In genomic region chr6:166774292-166774691, GRCh38 we compare ENCODE assay signal across 20 cellular contexts.
"Had no signal": no experiment of that assay in that cellular context is flagged by ENCODE, and none has a peak within 500 bp of the region (broad histone marks: within the 10 kb centered on the region; RNA-seq: fewer than 3 reads in every experiment).

No MANE protein-coding gene starts in this region.

- H3K9me3 ChIP-seq: ascending aorta, body of pancreas had no signal

- DNase-seq: activated B cell treated with CpG ODN at 0.5 μM for 24 hours; activated CD4-positive, alpha-beta memory T cell treated with anti-CD3 and anti-CD28 coated beads for 36 hours; activated CD4-positive, alpha-beta T cell treated with anti-CD3 and anti-CD28 coated beads for 1 hour; activated effector memory CD4-positive, alpha-beta T cell treated with Interleukin-2 at 50 U/mL for 16 hours; activated naive CD4-positive, alpha-beta T cell; activated T-cell treated with anti-CD3 and anti-CD28 coated beads, Interleukin-2, amount 50 U/mL, for 24 hours; amniotic stem cell; body of pancreas; central memory CD4-positive, alpha-beta T cell; Karpas-422; MM.1S; NCI-H1436; NCI-H1694 treated with DMSO at 0.1 percent for 48 hours; NCI-H2029 treated with DMSO at 0.1 percent for 48 hours; NCI-H446; SIG-M5; T-helper 17 cell; T-helper 9 cell had no signal

- H3K4me3 ChIP-seq: ascending aorta, body of pancreas, K562 had no signal

- H3K27me3 ChIP-seq: ascending aorta, body of pancreas had no signal

- H3K4me1 ChIP-seq: ascending aorta, body of pancreas had no signal

- ATAC-seq: body of pancreas, K562, T-helper 17 cell had no signal

- H3K27ac ChIP-seq: ascending aorta, body of pancreas had no signal

- H3K36me3 ChIP-seq: ascending aorta had no signal
